1 cellular context compared by ENCODE assay signal in the genomic region with DNA sequence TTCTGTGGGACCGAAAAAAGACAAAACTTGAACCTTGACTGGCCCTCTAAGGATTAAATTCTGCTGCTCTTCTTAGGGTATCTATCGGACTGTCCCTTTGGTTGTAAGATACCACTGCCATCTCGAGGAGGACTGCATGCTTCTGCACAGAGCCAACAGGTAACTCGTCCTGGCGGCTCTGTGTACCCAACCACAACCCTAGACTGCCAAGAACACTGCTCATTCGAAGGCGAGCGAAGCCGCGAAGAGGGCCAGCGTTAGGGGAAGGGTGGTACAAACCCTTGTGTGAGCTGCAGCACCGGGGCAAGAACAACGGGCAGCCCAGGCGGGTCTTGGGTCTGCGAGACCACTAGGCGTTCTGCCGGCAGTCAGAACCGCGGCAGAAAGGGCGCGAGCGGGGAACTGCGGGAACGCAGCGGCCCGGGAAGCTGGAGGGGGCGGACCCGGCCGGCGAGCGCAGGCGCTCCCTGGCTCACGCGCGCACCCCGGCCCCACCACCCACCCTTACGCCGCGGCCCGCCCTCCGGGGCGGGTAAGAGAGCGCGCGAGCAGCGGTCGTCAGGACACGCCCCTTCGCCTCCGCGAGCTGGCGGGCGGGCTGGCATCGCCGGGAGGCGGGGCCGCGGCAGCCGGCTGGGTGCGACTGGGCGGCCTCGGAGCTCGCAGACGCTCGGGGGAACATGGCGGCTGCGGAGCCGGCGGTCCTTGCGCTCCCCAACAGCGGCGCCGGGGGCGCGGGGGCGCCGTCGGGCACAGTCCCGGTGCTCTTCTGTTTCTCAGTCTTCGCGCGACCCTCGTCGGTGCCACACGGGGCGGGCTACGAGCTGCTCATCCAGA.
TF ChIP-seq lines count a peak whose summit lies in the region.

A gene (plus strand): TSS at position 663 of the 837 bp plus-strand sequence. CDS start 18 bp downstream, at position 681.

TF ChIP-seq in HepG2, 621 proteins besides CTCF, POLR2A, EP300 and RAD21 (continued from another document and continues in another):
- TF ChIP-seq, protein P1, sequence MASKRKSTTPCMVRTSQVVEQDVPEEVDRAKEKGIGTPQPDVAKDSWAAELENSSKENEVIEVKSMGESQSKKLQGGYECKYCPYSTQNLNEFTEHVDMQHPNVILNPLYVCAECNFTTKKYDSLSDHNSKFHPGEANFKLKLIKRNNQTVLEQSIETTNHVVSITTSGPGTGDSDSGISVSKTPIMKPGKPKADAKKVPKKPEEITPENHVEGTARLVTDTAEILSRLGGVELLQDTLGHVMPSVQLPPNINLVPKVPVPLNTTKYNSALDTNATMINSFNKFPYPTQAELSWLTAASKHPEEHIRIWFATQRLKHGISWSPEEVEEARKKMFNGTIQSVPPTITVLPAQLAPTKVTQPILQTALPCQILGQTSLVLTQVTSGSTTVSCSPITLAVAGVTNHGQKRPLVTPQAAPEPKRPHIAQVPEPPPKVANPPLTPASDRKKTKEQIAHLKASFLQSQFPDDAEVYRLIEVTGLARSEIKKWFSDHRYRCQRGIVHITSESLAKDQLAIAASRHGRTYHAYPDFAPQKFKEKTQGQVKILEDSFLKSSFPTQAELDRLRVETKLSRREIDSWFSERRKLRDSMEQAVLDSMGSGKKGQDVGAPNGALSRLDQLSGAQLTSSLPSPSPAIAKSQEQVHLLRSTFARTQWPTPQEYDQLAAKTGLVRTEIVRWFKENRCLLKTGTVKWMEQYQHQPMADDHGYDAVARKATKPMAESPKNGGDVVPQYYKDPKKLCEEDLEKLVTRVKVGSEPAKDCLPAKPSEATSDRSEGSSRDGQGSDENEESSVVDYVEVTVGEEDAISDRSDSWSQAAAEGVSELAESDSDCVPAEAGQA (IDR thresholded peaks at IDR 0.05; ENCODE audit: low read depth): no peak
- TF ChIP-seq, protein P1 (CRISPR knock-in tag; IDR thresholded peaks at IDR 0.05; ENCODE audit: borderline replicate concordance): peak; percentile 59; the same call in 1 of the 2 replicates
- TF ChIP-seq, protein P2, sequence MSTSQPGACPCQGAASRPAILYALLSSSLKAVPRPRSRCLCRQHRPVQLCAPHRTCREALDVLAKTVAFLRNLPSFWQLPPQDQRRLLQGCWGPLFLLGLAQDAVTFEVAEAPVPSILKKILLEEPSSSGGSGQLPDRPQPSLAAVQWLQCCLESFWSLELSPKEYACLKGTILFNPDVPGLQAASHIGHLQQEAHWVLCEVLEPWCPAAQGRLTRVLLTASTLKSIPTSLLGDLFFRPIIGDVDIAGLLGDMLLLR (CRISPR knock-in tag; IDR thresholded peaks at IDR 0.05): peak; percentile 52
- TF ChIP-seq ZNF564 (CRISPR knock-in tag; IDR thresholded peaks at IDR 0.05): peak; percentile 40; the same call in 1 of the 2 replicates
- TF ChIP-seq, protein P3, sequence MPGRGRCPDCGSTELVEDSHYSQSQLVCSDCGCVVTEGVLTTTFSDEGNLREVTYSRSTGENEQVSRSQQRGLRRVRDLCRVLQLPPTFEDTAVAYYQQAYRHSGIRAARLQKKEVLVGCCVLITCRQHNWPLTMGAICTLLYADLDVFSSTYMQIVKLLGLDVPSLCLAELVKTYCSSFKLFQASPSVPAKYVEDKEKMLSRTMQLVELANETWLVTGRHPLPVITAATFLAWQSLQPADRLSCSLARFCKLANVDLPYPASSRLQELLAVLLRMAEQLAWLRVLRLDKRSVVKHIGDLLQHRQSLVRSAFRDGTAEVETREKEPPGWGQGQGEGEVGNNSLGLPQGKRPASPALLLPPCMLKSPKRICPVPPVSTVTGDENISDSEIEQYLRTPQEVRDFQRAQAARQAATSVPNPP (CRISPR knock-in tag; IDR thresholded peaks at IDR 0.05): 0 out of 2 replicates have a peak, but pooled peaks have one; percentile 16
- no peak for TF ChIP-seq CREB1 (IDR thresholded peaks at IDR 0.05)
- no peak for TF ChIP-seq CREB1 (CRISPR knock-in tag; IDR thresholded peaks at IDR 0.05)
- no peak for TF ChIP-seq NR1H2 (CRISPR knock-in tag; IDR thresholded peaks at IDR 0.05; ENCODE audit: borderline replicate concordance, low read depth)
- TF ChIP-seq ZC3H13 (CRISPR knock-in tag; IDR thresholded peaks at IDR 0.05): no peak; the same call in 1 of the 2 replicates
- TF ChIP-seq YY1 (IDR thresholded peaks at IDR 0.05; ENCODE audit: insufficient read depth, insufficient replicate concordance, low read depth, low read length): peak; percentile 93
- TF ChIP-seq, protein P4, sequence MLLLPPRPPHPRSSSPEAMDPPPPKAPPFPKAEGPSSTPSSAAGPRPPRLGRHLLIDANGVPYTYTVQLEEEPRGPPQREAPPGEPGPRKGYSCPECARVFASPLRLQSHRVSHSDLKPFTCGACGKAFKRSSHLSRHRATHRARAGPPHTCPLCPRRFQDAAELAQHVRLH (CRISPR knock-in tag; IDR thresholded peaks at IDR 0.05; ENCODE audit: borderline replicate concordance, low read depth): peak; percentile 52; the same call in 1 of the 2 replicates
- TF ChIP-seq ZNF549 (CRISPR knock-in tag; IDR thresholded peaks at IDR 0.05): no peak
- peak; percentile 82 for TF ChIP-seq ZNF343 (CRISPR knock-in tag; IDR thresholded peaks at IDR 0.05)
- no peak for TF ChIP-seq PITX1 (CRISPR knock-in tag; IDR thresholded peaks at IDR 0.05)
- no peak for TF ChIP-seq NR3C1 (CRISPR knock-in tag; IDR thresholded peaks at IDR 0.05)
- TF ChIP-seq ZNF83 (CRISPR knock-in tag; IDR thresholded peaks at IDR 0.05; ENCODE audit: borderline replicate concordance): no peak
- no peak for TF ChIP-seq FOXA1 (IDR thresholded peaks at IDR 0.05)
- peak; percentile 24; the same call in 1 of the 2 replicates for TF ChIP-seq FOXA1 (CRISPR knock-in tag; IDR thresholded peaks at IDR 0.05)
- TF ChIP-seq ZNF749 (CRISPR knock-in tag; IDR thresholded peaks at IDR 0.05; ENCODE audit: borderline replicate concordance): peak; percentile 71; the same call in 1 of the 2 replicates
- TF ChIP-seq NPAS2 (CRISPR knock-in tag; IDR thresholded peaks at IDR 0.05; ENCODE audit: borderline replicate concordance): no peak
- TF ChIP-seq, protein P5, sequence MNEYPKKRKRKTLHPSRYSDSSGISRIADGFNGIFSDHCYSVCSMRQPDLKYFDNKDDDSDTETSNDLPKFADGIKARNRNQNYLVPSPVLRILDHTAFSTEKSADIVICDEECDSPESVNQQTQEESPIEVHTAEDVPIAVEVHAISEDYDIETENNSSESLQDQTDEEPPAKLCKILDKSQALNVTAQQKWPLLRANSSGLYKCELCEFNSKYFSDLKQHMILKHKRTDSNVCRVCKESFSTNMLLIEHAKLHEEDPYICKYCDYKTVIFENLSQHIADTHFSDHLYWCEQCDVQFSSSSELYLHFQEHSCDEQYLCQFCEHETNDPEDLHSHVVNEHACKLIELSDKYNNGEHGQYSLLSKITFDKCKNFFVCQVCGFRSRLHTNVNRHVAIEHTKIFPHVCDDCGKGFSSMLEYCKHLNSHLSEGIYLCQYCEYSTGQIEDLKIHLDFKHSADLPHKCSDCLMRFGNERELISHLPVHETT (CRISPR knock-in tag; conservative IDR thresholded peaks at IDR 0.05): 0 out of 2 replicates have a peak, but pooled peaks have one; percentile 25
- TF ChIP-seq, protein P6, sequence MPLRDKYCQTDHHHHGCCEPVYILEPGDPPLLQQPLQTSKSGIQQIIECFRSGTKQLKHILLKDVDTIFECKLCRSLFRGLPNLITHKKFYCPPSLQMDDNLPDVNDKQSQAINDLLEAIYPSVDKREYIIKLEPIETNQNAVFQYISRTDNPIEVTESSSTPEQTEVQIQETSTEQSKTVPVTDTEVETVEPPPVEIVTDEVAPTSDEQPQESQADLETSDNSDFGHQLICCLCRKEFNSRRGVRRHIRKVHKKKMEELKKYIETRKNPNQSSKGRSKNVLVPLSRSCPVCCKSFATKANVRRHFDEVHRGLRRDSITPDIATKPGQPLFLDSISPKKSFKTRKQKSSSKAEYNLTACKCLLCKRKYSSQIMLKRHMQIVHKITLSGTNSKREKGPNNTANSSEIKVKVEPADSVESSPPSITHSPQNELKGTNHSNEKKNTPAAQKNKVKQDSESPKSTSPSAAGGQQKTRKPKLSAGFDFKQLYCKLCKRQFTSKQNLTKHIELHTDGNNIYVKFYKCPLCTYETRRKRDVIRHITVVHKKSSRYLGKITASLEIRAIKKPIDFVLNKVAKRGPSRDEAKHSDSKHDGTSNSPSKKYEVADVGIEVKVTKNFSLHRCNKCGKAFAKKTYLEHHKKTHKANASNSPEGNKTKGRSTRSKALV (CRISPR knock-in tag; IDR thresholded peaks at IDR 0.05): 0 out of 2 replicates have a peak, but pooled peaks have one; percentile 9
- TF ChIP-seq, protein P7, sequence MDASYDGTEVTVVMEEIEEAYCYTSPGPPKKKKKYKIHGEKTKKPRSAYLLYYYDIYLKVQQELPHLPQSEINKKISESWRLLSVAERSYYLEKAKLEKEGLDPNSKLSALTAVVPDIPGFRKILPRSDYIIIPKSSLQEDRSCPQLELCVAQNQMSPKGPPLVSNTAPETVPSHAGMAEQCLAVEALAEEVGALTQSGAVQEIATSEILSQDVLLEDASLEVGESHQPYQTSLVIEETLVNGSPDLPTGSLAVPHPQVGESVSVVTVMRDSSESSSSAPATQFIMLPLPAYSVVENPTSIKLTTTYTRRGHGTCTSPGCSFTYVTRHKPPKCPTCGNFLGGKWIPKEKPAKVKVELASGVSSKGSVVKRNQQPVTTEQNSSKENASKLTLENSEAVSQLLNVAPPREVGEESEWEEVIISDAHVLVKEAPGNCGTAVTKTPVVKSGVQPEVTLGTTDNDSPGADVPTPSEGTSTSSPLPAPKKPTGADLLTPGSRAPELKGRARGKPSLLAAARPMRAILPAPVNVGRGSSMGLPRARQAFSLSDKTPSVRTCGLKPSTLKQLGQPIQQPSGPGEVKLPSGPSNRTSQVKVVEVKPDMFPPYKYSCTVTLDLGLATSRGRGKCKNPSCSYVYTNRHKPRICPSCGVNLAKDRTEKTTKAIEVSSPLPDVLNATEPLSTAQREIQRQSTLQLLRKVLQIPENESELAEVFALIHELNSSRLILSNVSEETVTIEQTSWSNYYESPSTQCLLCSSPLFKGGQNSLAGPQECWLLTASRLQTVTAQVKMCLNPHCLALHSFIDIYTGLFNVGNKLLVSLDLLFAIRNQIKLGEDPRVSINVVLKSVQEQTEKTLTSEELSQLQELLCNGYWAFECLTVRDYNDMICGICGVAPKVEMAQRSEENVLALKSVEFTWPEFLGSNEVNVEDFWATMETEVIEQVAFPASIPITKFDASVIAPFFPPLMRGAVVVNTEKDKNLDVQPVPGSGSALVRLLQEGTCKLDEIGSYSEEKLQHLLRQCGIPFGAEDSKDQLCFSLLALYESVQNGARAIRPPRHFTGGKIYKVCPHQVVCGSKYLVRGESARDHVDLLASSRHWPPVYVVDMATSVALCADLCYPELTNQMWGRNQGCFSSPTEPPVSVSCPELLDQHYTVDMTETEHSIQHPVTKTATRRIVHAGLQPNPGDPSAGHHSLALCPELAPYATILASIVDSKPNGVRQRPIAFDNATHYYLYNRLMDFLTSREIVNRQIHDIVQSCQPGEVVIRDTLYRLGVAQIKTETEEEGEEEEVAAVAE (CRISPR knock-in tag; IDR thresholded peaks at IDR 0.05; ENCODE audit: borderline replicate concordance): no peak
- 0 out of 2 replicates have a peak, but pooled peaks have one; percentile 11 for TF ChIP-seq ZNF501 (CRISPR knock-in tag; IDR thresholded peaks at IDR 0.05)
- no peak for TF ChIP-seq ZNF207 (IDR thresholded peaks at IDR 0.05; ENCODE audit: borderline replicate concordance)
- TF ChIP-seq MED13 (CRISPR knock-in tag; IDR thresholded peaks at IDR 0.05): no peak
- TF ChIP-seq ETV5 (CRISPR knock-in tag; IDR thresholded peaks at IDR 0.05; ENCODE audit: borderline replicate concordance): peak; percentile 38; the same call in 1 of the 2 replicates
- no peak for TF ChIP-seq ZNF382 (CRISPR knock-in tag; IDR thresholded peaks at IDR 0.05; ENCODE audit: borderline replicate concordance)
- TF ChIP-seq ZIK1 (CRISPR knock-in tag; IDR thresholded peaks at IDR 0.05; ENCODE audit: borderline replicate concordance, low read depth): 0 out of 2 replicates have a peak, but pooled peaks have one; percentile 11
- TF ChIP-seq, protein P8, sequence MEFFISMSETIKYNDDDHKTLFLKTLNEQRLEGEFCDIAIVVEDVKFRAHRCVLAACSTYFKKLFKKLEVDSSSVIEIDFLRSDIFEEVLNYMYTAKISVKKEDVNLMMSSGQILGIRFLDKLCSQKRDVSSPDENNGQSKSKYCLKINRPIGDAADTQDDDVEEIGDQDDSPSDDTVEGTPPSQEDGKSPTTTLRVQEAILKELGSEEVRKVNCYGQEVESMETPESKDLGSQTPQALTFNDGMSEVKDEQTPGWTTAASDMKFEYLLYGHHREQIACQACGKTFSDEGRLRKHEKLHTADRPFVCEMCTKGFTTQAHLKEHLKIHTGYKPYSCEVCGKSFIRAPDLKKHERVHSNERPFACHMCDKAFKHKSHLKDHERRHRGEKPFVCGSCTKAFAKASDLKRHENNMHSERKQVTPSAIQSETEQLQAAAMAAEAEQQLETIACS (CRISPR knock-in tag; IDR thresholded peaks at IDR 0.05): peak; percentile 83
- peak; percentile 94 for TF ChIP-seq RBFOX2 (IDR thresholded peaks at IDR 0.05; ENCODE audit: low read depth, low read length)
- TF ChIP-seq HOXD1 (CRISPR knock-in tag; IDR thresholded peaks at IDR 0.05): no peak
- TF ChIP-seq, protein P9, sequence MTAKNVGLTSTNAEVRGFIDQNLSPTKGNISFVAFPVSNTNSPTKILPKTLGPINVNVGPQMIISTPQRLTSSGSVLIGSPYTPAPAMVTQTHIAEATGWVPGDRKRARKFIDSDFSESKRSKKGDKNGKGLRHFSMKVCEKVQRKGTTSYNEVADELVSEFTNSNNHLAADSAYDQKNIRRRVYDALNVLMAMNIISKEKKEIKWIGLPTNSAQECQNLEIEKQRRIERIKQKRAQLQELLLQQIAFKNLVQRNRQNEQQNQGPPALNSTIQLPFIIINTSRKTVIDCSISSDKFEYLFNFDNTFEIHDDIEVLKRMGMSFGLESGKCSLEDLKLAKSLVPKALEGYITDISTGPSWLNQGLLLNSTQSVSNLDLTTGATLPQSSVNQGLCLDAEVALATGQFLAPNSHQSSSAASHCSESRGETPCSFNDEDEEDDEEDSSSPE (CRISPR knock-in tag; IDR thresholded peaks at IDR 0.05): peak; percentile 82
- peak; percentile 11; the same call in 1 of the 2 replicates for TF ChIP-seq ZSCAN20 (CRISPR knock-in tag; IDR thresholded peaks at IDR 0.05; ENCODE audit: borderline replicate concordance)
- TF ChIP-seq ARNT2 (CRISPR knock-in tag; IDR thresholded peaks at IDR 0.05; ENCODE audit: low read depth): peak; percentile 76
- no peak for TF ChIP-seq FOXO1 (CRISPR knock-in tag; IDR thresholded peaks at IDR 0.05)
- TF ChIP-seq ERF (CRISPR knock-in tag; IDR thresholded peaks at IDR 0.05): 0 out of 2 replicates have a peak, but pooled peaks have one; percentile 34
- 0 out of 2 replicates have a peak, but pooled peaks have one; percentile 5 for TF ChIP-seq ZNF879 (CRISPR knock-in tag; IDR thresholded peaks at IDR 0.05)
